Comparison of ENCODE assay signal across 8 cellular contexts in the genomic region with DNA sequence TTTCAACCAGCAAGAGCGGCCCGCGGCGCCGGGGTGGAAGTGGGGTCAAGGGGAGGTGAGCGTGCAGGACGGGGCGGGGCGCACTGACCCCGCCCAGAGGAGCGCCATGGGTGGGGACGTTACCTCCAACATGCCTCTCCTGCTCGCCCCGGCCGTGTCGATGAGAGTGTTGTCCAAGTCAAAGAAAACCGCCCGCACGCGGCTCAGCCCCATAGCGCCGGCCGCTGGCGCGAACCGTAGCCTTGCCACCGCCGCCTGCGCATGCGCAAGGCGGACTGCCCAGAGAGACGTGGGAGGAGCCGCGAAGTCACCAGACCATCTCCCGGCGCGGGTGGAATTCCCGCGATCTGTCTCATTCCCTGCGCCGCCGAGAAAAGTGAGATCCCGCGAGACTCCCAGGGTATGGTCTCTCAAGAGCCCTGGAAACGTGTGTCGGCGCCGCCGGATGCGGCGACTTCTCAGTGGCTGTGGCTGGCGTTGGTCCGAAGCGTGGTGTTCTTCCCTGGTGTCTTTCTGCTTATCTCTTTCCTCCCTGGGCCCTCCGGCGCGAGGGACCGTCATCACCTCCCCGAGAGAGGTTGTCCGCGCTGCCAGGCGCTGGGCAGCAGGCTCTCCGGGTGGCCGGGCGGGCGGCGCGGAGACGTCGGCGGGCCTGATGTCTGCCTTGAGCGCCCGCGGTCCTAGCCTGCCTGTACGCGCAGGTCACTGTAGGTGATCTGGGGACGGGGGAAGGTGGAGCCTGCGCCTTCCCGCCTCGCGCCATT. TPM values are rescaled to one million over a fixed set of nuclear protein-coding genes. Genes with fewer than 3 reads are reported as not detected.
DNase-seq lines count a peak whose midpoint lies in the region; ATAC-seq, FAIRE-seq and TF ChIP-seq lines count a peak whose summit lies in the region.

A gene with protein sequence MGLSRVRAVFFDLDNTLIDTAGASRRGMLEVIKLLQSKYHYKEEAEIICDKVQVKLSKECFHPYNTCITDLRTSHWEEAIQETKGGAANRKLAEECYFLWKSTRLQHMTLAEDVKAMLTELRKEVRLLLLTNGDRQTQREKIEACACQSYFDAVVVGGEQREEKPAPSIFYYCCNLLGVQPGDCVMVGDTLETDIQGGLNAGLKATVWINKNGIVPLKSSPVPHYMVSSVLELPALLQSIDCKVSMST (minus strand): TSS at position 279 of the 764 bp plus-strand sequence. CDS start 66 bp downstream, at position 213.

- peak within 1 kb of the TSS; percentile 91 for H3K27ac Mint-ChIP-seq in endothelial cell (ENCODE audit: unreplicated experiment)
- H3K27ac Mint-ChIP-seq in mesothelial cell of epicardium = peak within 1 kb of the TSS; percentile 97

- H3K27me3 ChIP-seq in HUES48 (ENCODE audit: control insufficient read depth, insufficient read depth, low read length) (peaks cover 22% of the 10 kb centered on the region), NT2/D1 (ENCODE audit: insufficient read depth, insufficient read length) (peaks cover 8% of the 10 kb centered on the region)

- peak within 1 kb of the TSS; percentile 68 for H3K4me3 ChIP-seq in HUES48 (ENCODE audit: low read depth, low read length)
- peak within 1 kb of the TSS; percentile 78 for H3K4me3 ChIP-seq in NT2/D1 (ENCODE audit: insufficient read length, low read depth)

- peaks cover 23% of the 10 kb centered on the region for H3K4me1 ChIP-seq in HUES48 (ENCODE audit: control insufficient read depth, insufficient read depth, low read length)
- H3K4me1 ChIP-seq in NT2/D1 (ENCODE audit: insufficient read depth, insufficient read length) = no peaks in the 10 kb centered on the region

- H3K9ac ChIP-seq in HUES48 (ENCODE audit: low read depth, low read length) (peak within 1 kb of the TSS; percentile 80), NT2/D1 (ENCODE audit: insufficient read length, low read depth) (peak within 1 kb of the TSS; percentile 90)

- H3K36me3 ChIP-seq in HUES48 (ENCODE audit: control insufficient read depth, insufficient read depth, low read length) (no peaks in the 10 kb centered on the region), NT2/D1 (ENCODE audit: insufficient read depth, insufficient read length, low read length) (peaks cover 7% of the 10 kb centered on the region)

- DNase-seq in D721Med (ENCODE audit: insufficient read length, low spot score) (peak; percentile 36), NT2/D1 (ENCODE audit: low read depth, low spot score) (peak; percentile 70), endothelial cell (ENCODE audit: low spot score) (peak; percentile 96), mesothelial cell of epicardium (ENCODE audit: low spot score in 2 of 2, unreplicated experiment in 2 of 2) (peak; percentile 94 to 95)
- peak; percentile 62 for DNase-seq in activated CD8-positive, alpha-beta memory T cell treated with anti-CD3 and anti-CD28 coated beads, Interleukin-2, amount 50 U/mL, for 24 hours (ENCODE audit: extremely low read depth)
- DNase-seq in stimulated activated CD8-positive, alpha-beta memory T cell treated with anti-CD3 and anti-CD28 coated beads, Interleukin-15, amount 100 ng/mL, for 4 hours (ENCODE audit: low read depth in 2 of 2) = peak; percentile 76 to 79

- no peak for FAIRE-seq in D721Med (lab: Jason Lieb, UNC)

- TF ChIP-seq CTCF in D721Med (IDR thresholded peaks at IDR 0.05; ENCODE audit: insufficient read depth, missing control alignments) (no peak), endothelial cell (IDR thresholded peaks at IDR 0.05; ENCODE audit: unreplicated experiment) (no peak), mesothelial cell of epicardium (IDR thresholded peaks at IDR 0.05; ENCODE audit: unreplicated experiment) (no peak)

- H3K9me3 Mint-ChIP-seq in endothelial cell (ENCODE audit: unreplicated experiment) (no peaks in the 10 kb centered on the region), mesothelial cell of epicardium (peaks cover 7% of the 10 kb centered on the region)

- H3K27me3 Mint-ChIP-seq in endothelial cell (ENCODE audit: unreplicated experiment) = peaks cover 3% of the 10 kb centered on the region
- H3K27me3 Mint-ChIP-seq in mesothelial cell of epicardium (ENCODE audit: low read depth) = no peaks in the 10 kb centered on the region

- H3K4me3 Mint-ChIP-seq in endothelial cell (ENCODE audit: unreplicated experiment) (peak within 1 kb of the TSS; percentile 93), mesothelial cell of epicardium (peak within 1 kb of the TSS; percentile 75)

- peaks cover 38% of the 10 kb centered on the region for H3K4me1 Mint-ChIP-seq in endothelial cell (ENCODE audit: unreplicated experiment)
- H3K4me1 Mint-ChIP-seq in mesothelial cell of epicardium = peaks cover 29% of the 10 kb centered on the region

- H3K9me3 ChIP-seq in HUES48 (ENCODE audit: control insufficient read depth, insufficient read depth, low read length) (no peaks in the 10 kb centered on the region), NT2/D1 (ENCODE audit: insufficient read depth, low read length) (no peaks in the 10 kb centered on the region)

- H3K27ac ChIP-seq in HUES48 (ENCODE audit: low read depth, low read length) = peak within 1 kb of the TSS; percentile 74

- ATAC-seq in GM21423 (IDR thresholded peaks at IDR 0.05; ENCODE audit: unreplicated experiment) = peak; percentile 85

- peaks cover 8% of the 10 kb centered on the region for H3K36me3 Mint-ChIP-seq in endothelial cell (ENCODE audit: low read depth, unreplicated experiment)
- H3K36me3 Mint-ChIP-seq in mesothelial cell of epicardium = peaks cover 1% of the 10 kb centered on the region

RNA-seq across cellular contexts. Expression of the gene that starts here (rescaled TPM):
- total RNA-seq in endothelial cell (ENCODE audit: unreplicated experiment) (6.8 TPM), mesothelial cell of epicardium (6.3 to 6.7 TPM (median 6.5 TPM) in 3 replicates)

Comparison
In these comparisons a context has a peak if more than half of its experiments do, and no peak if none do; other contexts are left out.
1. Peak in every context shown above with its lines: DNase-seq, ATAC-seq, H3K4me3 ChIP-seq and H3K27ac ChIP-seq.
2. DNase-seq: peak in every context shown above with its lines; median percentile 96 in endothelial cell; 94 in mesothelial cell of epicardium; 78 in stimulated activated CD8-positive, alpha-beta memory T cell treated with anti-CD3 and anti-CD28 coated beads, Interleukin-15, amount 100 ng/mL, for 4 hours; 70 in NT2/D1; 62 in activated CD8-positive, alpha-beta memory T cell treated with anti-CD3 and anti-CD28 coated beads, Interleukin-2, amount 50 U/mL, for 24 hours; 36 in D721Med.